ENCODE assay signal across 1 cellular context in genomic region chr20:39885975-39886649, GRCh38.
TF ChIP-seq lines count a peak whose summit lies in the region.

No MANE protein-coding gene starts in this region.

TF ChIP-seq in GM23338, 12 proteins besides CTCF, POLR2A, EP300 and RAD21 (continued from another document):
- TF ChIP-seq REST (IDR thresholded peaks at IDR 0.05; ENCODE audit: unreplicated experiment) (no peak), ZNF114 (CRISPR knock-in tag; IDR thresholded peaks at IDR 0.05) (no peak), POLR2AphosphoS5 (IDR thresholded peaks at IDR 0.05; ENCODE audit: low read depth) (no peak)
